1 cellular context compared by ENCODE assay signal in genomic region chr1:108504447-108504846, GRCh38.
TF ChIP-seq lines count a peak whose summit lies in the region.

No MANE protein-coding gene starts in this region.

TF ChIP-seq in K562, 482 proteins besides CTCF, POLR2A, EP300 and RAD21:
- TF ChIP-seq CUX1 (CRISPR knock-in tag; IDR thresholded peaks at IDR 0.05) (no peak), ZNF740 (CRISPR knock-in tag; IDR thresholded peaks at IDR 0.05) (0 out of 2 replicates have a peak, but pooled peaks have one; percentile 28), ZNF740 (tag; IDR thresholded peaks at IDR 0.05) (no peak)
